ENCODE assay signal across 29 cellular contexts in genomic region chr4:113743690-113744089, GRCh38.
"Had no signal": no experiment of that assay in that cellular context is flagged by ENCODE, and none has a peak within 500 bp of the region (broad histone marks: within the 10 kb centered on the region; RNA-seq: fewer than 3 reads in every experiment).

No MANE protein-coding gene starts in this region.

- H3K9me3 ChIP-seq: breast epithelium, esophagus muscularis mucosa, gastrocnemius medialis had no signal

- H3K9me3 Mint-ChIP-seq: activated CD4-positive, alpha-beta memory T cell treated with anti-CD3 and anti-CD28 coated beads, Interleukin-2, amount 10 ng/mL, durations not matched to agents 7 days and 5 days; activated naive CD4-positive, alpha-beta T cell treated with anti-CD3 and anti-CD28 coated beads, Interleukin-2, amount 10 ng/mL, durations not matched to agents 7 days and 5 days; activated T-cell treated with anti-CD3 and anti-CD28 coated beads, Interleukin-2, amount 50 U/mL, for 24 hours; activated T-cell treated with anti-CD3 and anti-CD28 coated beads, Interleukin-2, amount 50 U/mL, for 72 hours; brain; central memory CD8-positive, alpha-beta T cell; dendritic cell treated with granulocyte-macrophage colony-stimulating factor and Interleukin-4, amounts not matched to agents 40 ng/mL and 50 ng/mL, for 4 days had no signal

- H3K27ac Mint-ChIP-seq: activated CD4-positive, alpha-beta memory T cell treated with anti-CD3 and anti-CD28 coated beads, Interleukin-2, amount 10 ng/mL, durations not matched to agents 7 days and 5 days; activated CD4-positive, alpha-beta T cell treated with anti-CD3 and anti-CD28 coated beads for 36 hours; activated CD4-positive, alpha-beta T cell treated with anti-CD3 and anti-CD28 coated beads, Interleukin-2, amount 10 ng/mL, durations not matched to agents 24 days and 14 days; activated naive CD4-positive, alpha-beta T cell treated with anti-CD3 and anti-CD28 coated beads, Interleukin-2, amount 10 ng/mL, durations not matched to agents 7 days and 5 days; activated naive CD8-positive, alpha-beta T cell; activated T-cell treated with anti-CD3 and anti-CD28 coated beads, Interleukin-2, amount 50 U/mL, for 24 hours; activated T-cell treated with anti-CD3 and anti-CD28 coated beads, Interleukin-2, amount 50 U/mL, for 72 hours; brain; dendritic cell treated with granulocyte-macrophage colony-stimulating factor and Interleukin-4, amounts not matched to agents 40 ng/mL and 50 ng/mL, for 4 days had no signal

- H3K4me1 ChIP-seq: breast epithelium, foreskin keratinocyte had no signal

- H3K27ac ChIP-seq: breast epithelium, cardiac muscle cell, coronary artery, dorsolateral prefrontal cortex, esophagus muscularis mucosa, foreskin keratinocyte had no signal

- ATAC-seq: activated CD4-positive, alpha-beta T cell treated with anti-CD3 and anti-CD28 coated beads for 36 hours; activated T-cell treated with anti-CD3 and anti-CD28 coated beads, Interleukin-2, amount 50 U/mL, for 72 hours; foreskin keratinocyte; gastrocnemius medialis had no signal

- H3K27me3 Mint-ChIP-seq: activated CD4-positive, alpha-beta memory T cell treated with anti-CD3 and anti-CD28 coated beads, Interleukin-2, amount 10 ng/mL, durations not matched to agents 7 days and 5 days; activated CD4-positive, alpha-beta T cell treated with anti-CD3 and anti-CD28 coated beads for 36 hours; activated CD4-positive, alpha-beta T cell treated with anti-CD3 and anti-CD28 coated beads, Interleukin-2, amount 10 ng/mL, durations not matched to agents 24 days and 14 days; activated naive CD4-positive, alpha-beta T cell treated with anti-CD3 and anti-CD28 coated beads, Interleukin-2, amount 10 ng/mL, durations not matched to agents 7 days and 5 days; activated naive CD8-positive, alpha-beta T cell; activated T-cell treated with anti-CD3 and anti-CD28 coated beads, Interleukin-2, amount 50 U/mL, for 24 hours; central memory CD8-positive, alpha-beta T cell; dendritic cell treated with granulocyte-macrophage colony-stimulating factor and Interleukin-4, amounts not matched to agents 40 ng/mL and 50 ng/mL, for 4 days had no signal

- H3K27me3 ChIP-seq: breast epithelium, cardiac muscle cell, dorsolateral prefrontal cortex, esophagus muscularis mucosa, foreskin keratinocyte, gastrocnemius medialis had no signal

- H3K36me3 ChIP-seq: breast epithelium, cardiac muscle cell, esophagus muscularis mucosa, gastrocnemius medialis had no signal

- H3K4me3 ChIP-seq: breast epithelium, cardiac muscle cell, coronary artery, dorsolateral prefrontal cortex, esophagus muscularis mucosa, gastrocnemius medialis had no signal

- DNase-seq: activated CD4-positive, alpha-beta memory T cell treated with anti-CD3 and anti-CD28 coated beads, Interleukin-2, amount 10 ng/mL, durations not matched to agents 7 days and 5 days; activated CD4-positive, alpha-beta T cell treated with anti-CD3 and anti-CD28 coated beads for 36 hours; activated CD4-positive, alpha-beta T cell treated with anti-CD3 and anti-CD28 coated beads, Interleukin-2, amount 10 ng/mL, durations not matched to agents 24 days and 14 days; activated CD4-positive, CD25-positive, alpha-beta regulatory T cell; activated CD4-positive, CD25-positive, alpha-beta regulatory T cell treated with anti-CD3 and anti-CD28 coated beads, Interleukin-2, amount 50 U/mL, for 72 hours; activated CD8-positive, alpha-beta memory T cell treated with anti-CD3 and anti-CD28 coated beads, Interleukin-2, amount 50 U/mL, for 48 hours; activated gamma-delta T cell; activated naive CD4-positive, alpha-beta T cell; activated naive CD4-positive, alpha-beta T cell treated with anti-CD3 and anti-CD28 coated beads, Interleukin-2, amount 10 ng/mL, durations not matched to agents 7 days and 5 days; activated T-cell treated with anti-CD3 and anti-CD28 coated beads for 4 hours; activated T-cell treated with anti-CD3 and anti-CD28 coated beads, Interleukin-2, amount 50 U/mL, for 24 hours; activated T-cell treated with anti-CD3 and anti-CD28 coated beads, Interleukin-2, amount 50 U/mL, for 72 hours; amygdala; aorta; dorsolateral prefrontal cortex; effector memory CD4-positive, alpha-beta T cell; erythroblast; foreskin keratinocyte; gastrocnemius medialis; glutamatergic neuron; T-helper 2 cell had no signal

- H3K4me3 Mint-ChIP-seq: activated CD4-positive, alpha-beta memory T cell treated with anti-CD3 and anti-CD28 coated beads, Interleukin-2, amount 10 ng/mL, durations not matched to agents 7 days and 5 days; activated CD4-positive, alpha-beta T cell treated with anti-CD3 and anti-CD28 coated beads for 36 hours; activated CD4-positive, alpha-beta T cell treated with anti-CD3 and anti-CD28 coated beads, Interleukin-2, amount 10 ng/mL, durations not matched to agents 24 days and 14 days; activated naive CD4-positive, alpha-beta T cell treated with anti-CD3 and anti-CD28 coated beads, Interleukin-2, amount 10 ng/mL, durations not matched to agents 7 days and 5 days; activated naive CD8-positive, alpha-beta T cell; activated T-cell treated with anti-CD3 and anti-CD28 coated beads, Interleukin-2, amount 50 U/mL, for 24 hours; activated T-cell treated with anti-CD3 and anti-CD28 coated beads, Interleukin-2, amount 50 U/mL, for 72 hours; brain; central memory CD8-positive, alpha-beta T cell; dendritic cell treated with granulocyte-macrophage colony-stimulating factor and Interleukin-4, amounts not matched to agents 40 ng/mL and 50 ng/mL, for 4 days had no signal
